Comparison of ENCODE assay signal across 2 cellular contexts in the genomic region with DNA sequence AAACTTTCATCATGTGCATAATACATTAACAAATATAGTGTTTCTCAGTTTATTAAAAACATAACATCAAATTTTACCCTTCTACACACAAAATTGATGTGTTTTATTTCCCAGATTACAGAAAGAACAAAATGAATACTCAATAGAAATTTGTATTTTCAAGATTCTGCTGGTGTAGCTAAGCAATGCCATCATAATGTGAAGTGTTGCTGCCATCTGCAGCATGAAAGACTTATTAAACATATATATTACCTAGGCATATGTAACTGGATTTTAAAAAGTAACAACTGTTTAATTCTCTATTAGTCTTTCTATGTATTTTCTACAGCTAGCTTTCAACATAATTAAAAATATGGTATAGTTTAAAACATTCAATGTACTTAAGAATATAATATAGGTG.
TF ChIP-seq lines count a peak whose summit lies in the region.

No MANE protein-coding gene starts in this region.

TF ChIP-seq in SK-N-SH, 30 proteins besides CTCF, POLR2A, EP300 and RAD21 (continued from another document):
- TF ChIP-seq, protein P1, sequence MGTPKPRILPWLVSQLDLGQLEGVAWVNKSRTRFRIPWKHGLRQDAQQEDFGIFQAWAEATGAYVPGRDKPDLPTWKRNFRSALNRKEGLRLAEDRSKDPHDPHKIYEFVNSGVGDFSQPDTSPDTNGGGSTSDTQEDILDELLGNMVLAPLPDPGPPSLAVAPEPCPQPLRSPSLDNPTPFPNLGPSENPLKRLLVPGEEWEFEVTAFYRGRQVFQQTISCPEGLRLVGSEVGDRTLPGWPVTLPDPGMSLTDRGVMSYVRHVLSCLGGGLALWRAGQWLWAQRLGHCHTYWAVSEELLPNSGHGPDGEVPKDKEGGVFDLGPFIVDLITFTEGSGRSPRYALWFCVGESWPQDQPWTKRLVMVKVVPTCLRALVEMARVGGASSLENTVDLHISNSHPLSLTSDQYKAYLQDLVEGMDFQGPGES (IDR thresholded peaks at IDR 0.05; ENCODE audit: low read depth, low read length), result no peak

TF ChIP-seq in endothelial cell of umbilical vein, 7 proteins besides CTCF, POLR2A, EP300 and RAD21 (continued from another document):
- TF ChIP-seq GATA2 (IDR thresholded peaks at IDR 0.05; ENCODE audit: insufficient read depth, insufficient read length, low read depth, low read length), result no peak
- TF ChIP-seq MYC (IDR thresholded peaks at IDR 0.05; ENCODE audit: low read depth, low read length), result no peak
